9 cellular contexts compared by ENCODE assay signal in genomic region chr16:24010440-24011089, GRCh38.
DNase-seq lines count a peak whose midpoint lies in the region; ATAC-seq, FAIRE-seq and TF ChIP-seq lines count a peak whose summit lies in the region.
"Had no signal": no experiment of that assay in that cellular context is flagged by ENCODE, and none has a peak within 500 bp of the region (broad histone marks: within the 10 kb centered on the region; RNA-seq: fewer than 3 reads in every experiment).

No MANE protein-coding gene starts in this region.

- no peak for TF ChIP-seq POLR2A in ovary (IDR thresholded peaks at IDR 0.05)

- H3K4me1 ChIP-seq in ovary (ENCODE audit: insufficient read depth): no peaks in the 10 kb centered on the region
- no peaks in the 10 kb centered on the region for H3K4me1 ChIP-seq in tibial artery

- no peak overlapping the region for H3K27ac ChIP-seq in ovary
- H3K27ac ChIP-seq in tibial artery: no peak overlapping the region

- no peak overlapping the region for H3K4me3 ChIP-seq in Jurkat, Clone E6-1 (ENCODE audit: low read length)
- H3K4me3 ChIP-seq in ovary: no peak overlapping the region
- no peak overlapping the region for H3K4me3 ChIP-seq in tibial artery

- 44 to 50% (median 47%) methylated on average over 8 of the region's 8 CpGs for WGBS in ovary, 3 donors

- DNase-seq in EH (ENCODE audit: low read depth) (peak; percentile 68), RPMI8226 (peak; percentile 93), frontal cortex (ENCODE audit: low spot score in 2 of 2) (peak; percentile 38 to 51), ovary (peak; percentile 37 to 74 (median 40)), tibial artery (peak; percentile 69 to 75)
- DNase-seq in Jurkat, Clone E6-1 (ENCODE audit: low read depth, low spot score): peak; percentile 84
- peak; percentile 62 for DNase-seq in activated T-helper 9 cell treated with anti-CD3 and anti-CD28 coated beads, Interleukin-2, amount 50 U/mL, for 16 hours (ENCODE audit: low read depth)

- no peak for ATAC-seq in GM18907 (IDR thresholded peaks at IDR 0.05; ENCODE audit: unreplicated experiment)

- no peaks in the 10 kb centered on the region for H3K9me3 ChIP-seq in ovary
- H3K9me3 ChIP-seq in tibial artery: no peaks in the 10 kb centered on the region

- FAIRE-seq in frontal cortex (lab: Jason Lieb, UNC): no peak
- FAIRE-seq: endometrium had no signal

- TF ChIP-seq EP300 in ovary (IDR thresholded peaks at IDR 0.05): no peak

- intact Hi-C loops in ovary (cut with DNase I) (no loop called here), tibial artery (cut with DNase I; ENCODE audit: low total_unique reads) (loop anchor here (5.0 to 10.0 kb wide), 2 partner anchors 126 to 208 kb away; no protein-coding TSS in a partner anchor)

- TF ChIP-seq CTCF in ovary (IDR thresholded peaks at IDR 0.05) (peak in 1 of 3 donors; percentile 32), tibial artery (IDR thresholded peaks at IDR 0.05) (peak; percentile 62)

- H3K27me3 ChIP-seq in ovary (no peaks in the 10 kb centered on the region), tibial artery (peaks cover 0 to 8% of the 10 kb centered on the region in 2 donors)

- H3K36me3 ChIP-seq in ovary (no peaks in the 10 kb centered on the region), tibial artery (no peaks in the 10 kb centered on the region)

Comparison
In these comparisons a context has a peak if more than half of its experiments do, and no peak if none do; other contexts are left out.
1. DNase-seq: peak in every context shown above with its lines; median percentile 93 in RPMI8226; 84 in Jurkat, Clone E6-1; 72 in tibial artery; 68 in EH; 62 in activated T-helper 9 cell treated with anti-CD3 and anti-CD28 coated beads, Interleukin-2, amount 50 U/mL, for 16 hours; 44 in frontal cortex; 40 in ovary.